Comparison of ENCODE assay signal across 12 cellular contexts in genomic region chr13:43094901-43095300, GRCh38.
DNase-seq lines count a peak whose midpoint lies in the region; ATAC-seq and TF ChIP-seq lines count a peak whose summit lies in the region.
"Had no signal": no experiment of that assay in that cellular context is flagged by ENCODE, and none has a peak within 500 bp of the region (broad histone marks: within the 10 kb centered on the region; RNA-seq: fewer than 3 reads in every experiment).

No MANE protein-coding gene starts in this region.

- intact Hi-C loops in head of caudate nucleus (cut with DNase I) = no loop called here

- TF ChIP-seq CTCF in fibroblast of mammary gland (conservative IDR thresholded peaks at IDR 0.05; ENCODE audit: control insufficient read depth, insufficient read depth, low read depth, low read length) (no peak), omental fat pad (IDR thresholded peaks at IDR 0.05) (no peak)

- DNase-seq in fibroblast of mammary gland (ENCODE audit: low read depth) (peak; percentile 26), pons (ENCODE audit: low spot score) (no peak), head of caudate nucleus (no peak), omental fat pad (ENCODE audit: low spot score) (no peak), GM19240 (ENCODE audit: insufficient read length, low spot score) (no peak)
- DNase-seq: activated naive CD8-positive, alpha-beta T cell treated with anti-CD3 and anti-CD28 coated beads, Interleukin-2, amount 10 ng/mL, durations not matched to agents 7 days and 5 days; DMS53; NCI-H2227 treated with DMSO at 0.1 percent for 48 hours; occipital lobe had no signal

- peak; percentile 96 for ATAC-seq in GM18868 (IDR thresholded peaks at IDR 0.05; ENCODE audit: unreplicated experiment)
- ATAC-seq in GM21526 (IDR thresholded peaks at IDR 0.05; ENCODE audit: low FRiP score, unreplicated experiment) = peak; percentile 79
- peak; percentile 76 for ATAC-seq in HG03196 (IDR thresholded peaks at IDR 0.05; ENCODE audit: unreplicated experiment)
- no peak for ATAC-seq in omental fat pad (ENCODE audit: low FRiP score)

- H3K4me3 ChIP-seq in fibroblast of mammary gland (ENCODE audit: control insufficient read depth, low read depth, low read length) = no peak overlapping the region
